ENCODE assay signal across 30 cellular contexts in the genomic region with DNA sequence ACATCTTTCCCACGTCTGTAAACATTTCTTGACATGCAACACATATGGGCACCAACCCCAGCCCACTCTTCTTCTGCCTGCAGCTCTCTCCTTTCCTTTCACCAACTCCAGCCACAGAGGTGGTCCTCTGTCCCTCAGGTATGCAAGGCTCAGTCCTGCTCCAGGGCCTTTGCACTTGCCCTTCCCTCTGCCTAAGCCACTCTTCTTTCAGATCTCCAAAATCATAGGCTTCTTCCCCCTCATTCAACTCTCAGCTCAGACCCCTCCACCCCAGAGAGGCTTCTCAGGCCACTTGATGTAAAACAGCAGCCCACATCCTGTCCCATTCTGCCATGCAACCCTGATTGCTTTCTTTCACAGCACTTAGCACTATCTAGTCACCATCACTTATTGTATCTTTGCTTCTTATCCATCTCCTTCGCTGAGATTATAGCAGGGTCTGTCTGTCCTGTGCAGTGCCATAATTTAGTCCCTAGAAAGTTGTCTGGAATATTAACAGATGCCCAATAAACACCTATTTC. TPM values are rescaled to one million over a fixed set of nuclear protein-coding genes. Genes with fewer than 3 reads are reported as not detected.
A peak's percentile ranks its signal among the peaks of the same experiment; 100 is the strongest.
DNase-seq lines count a peak whose midpoint lies in the region; ATAC-seq and TF ChIP-seq lines count a peak whose summit lies in the region.
"Had no signal": no experiment of that assay in that cellular context is flagged by ENCODE, and none has a peak within 500 bp of the region (broad histone marks: within the 10 kb centered on the region; RNA-seq: fewer than 3 reads in every experiment).

No MANE protein-coding gene starts in this region.

- H4K8ac ChIP-seq in mesendoderm (ENCODE audit: low read depth, low read length) = no peak overlapping the region

- H3K56ac ChIP-seq in mesendoderm (ENCODE audit: low read length) = peak overlapping the region; percentile 42

- no peaks in the 10 kb centered on the region for H3K27me3 ChIP-seq in left ventricle myocardium inferior (ENCODE audit: low read depth)
- H3K27me3 ChIP-seq in esophagus muscularis mucosa = no peaks in the 10 kb centered on the region
- no peaks in the 10 kb centered on the region for H3K27me3 ChIP-seq in mesendoderm (ENCODE audit: insufficient read depth, low read length, poor library complexity)
- H3K27me3 ChIP-seq in upper lobe of right lung = no peaks in the 10 kb centered on the region
- H3K27me3 ChIP-seq: cardiac muscle cell, SJSA1, uterus had no signal

- ATAC-seq in left ventricle myocardium superior (no peak), upper lobe of right lung (no peak), GM21360 (IDR thresholded peaks at IDR 0.05; ENCODE audit: unreplicated experiment) (no peak)
- ATAC-seq: K562; sciatic nerve; stimulated activated effector memory CD8-positive, alpha-beta T cell treated with anti-CD3 and anti-CD28 coated beads, Interleukin-12 subunit alpha, Interleukin-12 subunit beta, amount 100 ng/mL, for 72 hours; T-cell had no signal

- no peak overlapping the region for H2BK15ac ChIP-seq in mesendoderm (replicated peaks; ENCODE audit: low read depth)

- TF ChIP-seq CTCF in left ventricle myocardium inferior (IDR thresholded peaks at IDR 0.05; ENCODE audit: borderline replicate concordance) = no peak
- no peak for TF ChIP-seq CTCF in esophagus muscularis mucosa (IDR thresholded peaks at IDR 0.05)
- TF ChIP-seq CTCF in upper lobe of right lung (IDR thresholded peaks at IDR 0.05) = no peak

- 87% methylated on average over 2 of the region's 2 CpGs for WGBS in esophagus muscularis mucosa
- WGBS in mesendoderm (ENCODE audit: extremely low coverage, insufficient coverage, low lambda C conversion rate) = no CpG with 5 or more reads among the region's 2 CpGs

- intact Hi-C loops in left ventricle myocardium inferior (cut with micrococcal nuclease) (loop anchor here (10.0 kb wide), 1 partner anchor 112 kb away; no protein-coding TSS in a partner anchor), left ventricle myocardium superior (cut with micrococcal nuclease) (loop anchor here (10.0 kb wide), 2 partner anchors 108 to 112 kb away; no protein-coding TSS in a partner anchor), esophagus muscularis mucosa (cut with DNase I) (loop anchor here (10.0 kb wide), 1 partner anchor 252 kb away; no protein-coding TSS in a partner anchor), upper lobe of right lung (cut with DNase I) (loop anchor here (10.0 kb wide), 1 partner anchor 112 kb away; no protein-coding TSS in a partner anchor)

- TF ChIP-seq EP300 in esophagus muscularis mucosa (IDR thresholded peaks at IDR 0.05) = no peak

- H3K9ac ChIP-seq in mesendoderm (ENCODE audit: low read length) = peak overlapping the region; percentile 3
- H3K9ac ChIP-seq: neural progenitor cell had no signal

- H3K36me3 ChIP-seq in left ventricle myocardium inferior (no peaks in the 10 kb centered on the region), esophagus muscularis mucosa (no peaks in the 10 kb centered on the region), mesendoderm (ENCODE audit: control insufficient read depth, insufficient read depth, low read length) (no peaks in the 10 kb centered on the region), upper lobe of right lung (no peaks in the 10 kb centered on the region)
- H3K36me3 ChIP-seq: cardiac muscle cell, neural progenitor cell, uterus had no signal

- DNase-seq in left ventricle myocardium inferior (no peak), left ventricle myocardium superior (no peak), esophagus muscularis mucosa (ENCODE audit: extremely low spot score) (no peak), mesendoderm (peak; percentile 80), upper lobe of right lung (no peak)
- DNase-seq in effector CD8-positive, alpha-beta T cell (lab: John Stamatoyannopoulos, UW) = no peak
- DNase-seq in activated CD8-positive, alpha-beta memory T cell treated with anti-CD3 and anti-CD28 coated beads, Interleukin-2, amount 50 U/mL, for 48 hours = no peak
- DNase-seq: 8988T; activated B cell treated with CpG ODN at 0.5 μM for 24 hours; activated CD4-positive, alpha-beta T cell treated with anti-CD3 and anti-CD28 coated beads, Interleukin-2, amount 10 ng/mL, durations not matched to agents 7 days and 5 days; activated gamma-delta T cell; activated naive CD8-positive, alpha-beta T cell treated with anti-CD3 and anti-CD28 coated beads for 36 hours; activated T-cell treated with anti-CD3 and anti-CD28 coated beads, Interleukin-2, amount 50 U/mL, for 24 hours; anterior cingulate cortex; hippocampal formation; NCI-H1092 treated with DMSO at 0.1 percent for 48 hours; NCI-H1694 treated with DMSO at 0.1 percent for 48 hours; NCI-H2171; NCI-H510A; T-cell; uterus had no signal

- H3K79me2 ChIP-seq in mesendoderm (ENCODE audit: control insufficient read depth, insufficient read depth, low read length) = peaks cover 42% of the 10 kb centered on the region

- no peak overlapping the region for H3K4me2 ChIP-seq in mesendoderm (ENCODE audit: low read length)
- H3K4me2 ChIP-seq: neural progenitor cell had no signal

- H3K9me3 ChIP-seq in left ventricle myocardium inferior (replicated peaks) (no peaks in the 10 kb centered on the region), esophagus muscularis mucosa (no peaks in the 10 kb centered on the region), upper lobe of right lung (no peaks in the 10 kb centered on the region)
- H3K9me3 ChIP-seq: SJSA1, uterus had no signal

- H3K79me1 ChIP-seq in mesendoderm (ENCODE audit: low read length) = peaks cover 8% of the 10 kb centered on the region

- H2AK5ac ChIP-seq in mesendoderm (ENCODE audit: low read length) = no peak overlapping the region

- peak overlapping the region; percentile 27 for H3K4me3 ChIP-seq in left ventricle myocardium inferior
- peak overlapping the region; percentile 11 to 27 (median 24) for H3K4me3 ChIP-seq in esophagus muscularis mucosa
- no peak overlapping the region for H3K4me3 ChIP-seq in mesendoderm (ENCODE audit: low read length)
- H3K4me3 ChIP-seq in upper lobe of right lung = peak overlapping the region; percentile 70
- H3K4me3 ChIP-seq: cardiac muscle cell, K562, neural progenitor cell, SJSA1 had no signal

- peak overlapping the region; percentile 17 for H3K4ac ChIP-seq in mesendoderm (ENCODE audit: low read depth, low read length)

- H3K4me1 ChIP-seq in left ventricle myocardium inferior = peaks cover 87% of the 10 kb centered on the region
- peaks cover 38 to 75% (median 57%) of the 10 kb centered on the region in 4 donors for H3K4me1 ChIP-seq in esophagus muscularis mucosa
- peaks cover 5% of the 10 kb centered on the region for H3K4me1 ChIP-seq in mesendoderm (ENCODE audit: control insufficient read depth, low read depth, low read length)
- peaks cover 24% of the 10 kb centered on the region for H3K4me1 ChIP-seq in upper lobe of right lung

- H3K27ac ChIP-seq in left ventricle myocardium inferior (replicated peaks) = peak overlapping the region; percentile 28
- H3K27ac ChIP-seq in esophagus muscularis mucosa (replicated peaks in 1 of 4) = peak overlapping the region in 1 of 4 donors; percentile 13
- H3K27ac ChIP-seq in mesendoderm (ENCODE audit: low read depth, low read length) = peak overlapping the region; percentile 18
- no peak overlapping the region for H3K27ac ChIP-seq in upper lobe of right lung
- H3K27ac ChIP-seq: cardiac muscle cell, neural progenitor cell, RWPE1, SJSA1 had no signal

- no peak overlapping the region for H4K5ac ChIP-seq in mesendoderm (ENCODE audit: low read length)

- no peak overlapping the region for H2BK120ac ChIP-seq in mesendoderm (ENCODE audit: low read depth, low read length)

- TF ChIP-seq POLR2A in esophagus muscularis mucosa (IDR thresholded peaks at IDR 0.05; ENCODE audit: low read depth) = no peak

- H3K18ac ChIP-seq in mesendoderm (ENCODE audit: low read length) = peak overlapping the region; percentile 33

- no peak overlapping the region for H3K23ac ChIP-seq in mesendoderm (ENCODE audit: low read length)

- no peak overlapping the region for H2BK5ac ChIP-seq in mesendoderm (ENCODE audit: low read length)

RNA-seq across cellular contexts. Expression of gene LIFR, which starts 3.4 kb away (rescaled TPM):
- total RNA-seq in left ventricle myocardium inferior (45.8 TPM), left ventricle myocardium superior (61.1 TPM), esophagus muscularis mucosa (100 to 1,000 TPM in 1 of 4 donors, 10 to 100 TPM in 3; 72.3 to 102 (median 90.1) TPM), upper lobe of right lung (151 TPM)
- polyA plus RNA-seq in mesendoderm (2013, experiment 1 of 2) = 5.4 TPM
- 5.0 TPM for polyA plus RNA-seq in mesendoderm (2013, experiment 2 of 2)
- total RNA-seq: activated B cell treated with CpG ODN at 0.5 μM for 24 hours; activated CD8-positive, alpha-beta memory T cell treated with anti-CD3 and anti-CD28 coated beads for 36 hours; activated naive CD8-positive, alpha-beta T cell treated with anti-CD3 and anti-CD28 coated beads for 36 hours had no signal
